Comparison of ENCODE assay signal across 15 cellular contexts in the genomic region with DNA sequence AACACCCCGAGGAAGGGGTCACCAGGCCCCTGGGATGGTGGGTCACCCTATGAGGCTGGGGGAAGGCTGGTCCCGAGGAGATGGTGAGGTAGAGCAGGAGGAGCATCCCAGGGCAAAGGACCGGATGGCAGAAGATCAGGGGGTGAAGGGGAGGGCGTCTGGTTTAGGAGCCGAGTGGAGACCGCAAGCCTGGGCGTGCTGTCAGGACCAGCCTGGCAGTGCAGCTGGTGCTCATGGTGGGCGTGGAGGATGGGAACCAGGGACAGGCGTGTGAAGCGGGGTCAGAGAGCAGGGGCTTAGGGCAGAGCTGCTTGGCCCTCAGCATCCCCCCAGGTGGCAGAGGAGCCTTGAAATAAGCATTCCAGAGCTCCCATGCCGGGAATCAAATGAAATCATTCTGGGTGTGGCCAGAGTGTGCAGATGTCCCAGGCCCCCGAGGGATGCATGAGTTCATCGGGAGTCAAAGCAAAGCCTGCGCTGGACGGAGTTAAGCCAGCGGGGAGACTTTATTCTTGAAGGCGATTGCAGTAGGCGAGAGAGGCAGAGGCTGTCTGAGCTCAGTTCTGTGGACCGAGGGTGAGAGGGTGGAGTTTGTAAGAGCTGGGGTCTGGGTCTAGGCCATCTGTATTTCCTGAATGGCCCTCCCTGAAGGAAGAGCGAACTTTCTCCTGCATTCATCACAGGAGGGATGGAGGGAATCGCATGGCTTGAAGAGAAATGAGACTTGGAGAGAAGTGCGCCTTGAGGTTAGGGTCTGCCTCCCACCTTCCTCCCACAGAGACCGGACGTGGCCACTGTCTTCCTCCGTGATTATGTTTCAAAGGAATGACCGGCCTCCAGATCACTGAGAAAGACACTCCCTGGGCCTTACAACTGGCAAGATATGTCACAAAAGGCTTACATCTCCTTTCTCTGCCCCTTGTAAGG. TPM values are rescaled to one million over a fixed set of nuclear protein-coding genes. Genes with fewer than 3 reads are reported as not detected.
DNase-seq lines count a peak whose midpoint lies in the region; ATAC-seq and TF ChIP-seq lines count a peak whose summit lies in the region.
"Had no signal": no experiment of that assay in that cellular context is flagged by ENCODE, and none has a peak within 500 bp of the region (broad histone marks: within the 10 kb centered on the region; RNA-seq: fewer than 3 reads in every experiment).

No MANE protein-coding gene starts in this region.

- H3K27me3 ChIP-seq in adipocyte (replicated peaks; ENCODE audit: control insufficient read depth, insufficient read depth, low read length): no peaks in the 10 kb centered on the region
- H3K27me3 ChIP-seq in heart left ventricle: peaks cover 0 to 17% (median 0%) of the 10 kb centered on the region in 9 donors
- no peaks in the 10 kb centered on the region for H3K27me3 ChIP-seq in testis
- H3K27me3 ChIP-seq: BLaER1 had no signal

- intact Hi-C loops in heart left ventricle (cut with DNase I): no loop called here
- intact Hi-C loops in posterior vena cava (cut with DNase I): loop anchor here in 1 of 2 donors (1.0 kb wide), 1 partner anchor 20 kb away; no protein-coding TSS in a partner anchor
- intact Hi-C loops in testis (cut with DNase I; ENCODE audit: low total_unique reads): no loop called here
- intact Hi-C loops in activated T-helper 1 cell treated with anti-CD3 and anti-CD28 coated beads, Interleukin-12 subunit alpha, Interleukin-12 subunit beta, Interleukin-2, Interleukin-4 antibody, amounts not matched to agents 30 ng/mL and 10 ng/mL and 1 ng/mL, durations not matched to agents 14 hours and 24 hours and 36 hours (cut with micrococcal nuclease): no loop called here

- H3K4me1 Mint-ChIP-seq in activated T-helper 1 cell treated with anti-CD3 and anti-CD28 coated beads, Interleukin-12 subunit alpha, Interleukin-12 subunit beta, Interleukin-2, Interleukin-4 antibody, amounts not matched to agents 30 ng/mL and 10 ng/mL and 1 ng/mL, durations not matched to agents 14 hours and 24 hours and 36 hours (ENCODE audit: low read depth): peaks cover 2% of the 10 kb centered on the region

- H3K36me3 ChIP-seq in adipocyte (ENCODE audit: control insufficient read depth, insufficient read depth, low read length, severe bottlenecking) (no peaks in the 10 kb centered on the region), heart left ventricle (no peaks in the 10 kb centered on the region), testis (ENCODE audit: low read depth, missing control alignments) (no peaks in the 10 kb centered on the region)
- H3K36me3 ChIP-seq: BLaER1, esophagus squamous epithelium had no signal

- no peak overlapping the region for H3K27ac Mint-ChIP-seq in activated T-helper 1 cell treated with anti-CD3 and anti-CD28 coated beads, Interleukin-12 subunit alpha, Interleukin-12 subunit beta, Interleukin-2, Interleukin-4 antibody, amounts not matched to agents 30 ng/mL and 10 ng/mL and 1 ng/mL, durations not matched to agents 14 hours and 24 hours and 36 hours
- H3K27ac Mint-ChIP-seq: IgD-negative memory B cell had no signal

- H3K9me3 ChIP-seq in adipocyte (ENCODE audit: control insufficient read depth, low read length): no peaks in the 10 kb centered on the region
- H3K9me3 ChIP-seq in heart left ventricle: no peaks in the 10 kb centered on the region
- H3K9me3 ChIP-seq in testis: no peaks in the 10 kb centered on the region
- H3K9me3 ChIP-seq: BLaER1, esophagus squamous epithelium had no signal

- WGBS in heart left ventricle, 4 donors: 60 to 69% (median 65%) methylated on average over 26 of the region's 26 CpGs
- 71 to 74% methylated on average over 26 of the region's 26 CpGs for WGBS in testis, 2 donors

- peak overlapping the region; percentile 53 for H3K9ac ChIP-seq in adipocyte (ENCODE audit: low read length)
- H3K9ac ChIP-seq: BLaER1 had no signal

- peak overlapping the region in 2 of 12 donors; percentile 27 to 41 for H3K27ac ChIP-seq in heart left ventricle
- no peak overlapping the region for H3K27ac ChIP-seq in testis
- H3K27ac ChIP-seq: BLaER1 had no signal

- H3K4me3 Mint-ChIP-seq in activated T-helper 1 cell treated with anti-CD3 and anti-CD28 coated beads, Interleukin-12 subunit alpha, Interleukin-12 subunit beta, Interleukin-2, Interleukin-4 antibody, amounts not matched to agents 30 ng/mL and 10 ng/mL and 1 ng/mL, durations not matched to agents 14 hours and 24 hours and 36 hours: no peak overlapping the region

- H3K4me3 ChIP-seq in adipocyte (ENCODE audit: low read length) (peak overlapping the region; percentile 44), heart left ventricle (no peak overlapping the region), testis (no peak overlapping the region)
- H3K4me3 ChIP-seq: BLaER1, esophagus squamous epithelium had no signal

- peak; percentile 69 to 96 (median 90) for ATAC-seq in heart left ventricle
- ATAC-seq: activated naive CD4-positive, alpha-beta T cell treated with anti-CD3 and anti-CD28 coated beads, Interleukin-2, amount 50 U/mL, for 72 hours had no signal

- H3K4me1 ChIP-seq in adipocyte (ENCODE audit: control insufficient read depth, insufficient read depth, low read length) (peaks cover 24% of the 10 kb centered on the region), heart left ventricle (peaks cover 0 to 12% (median 0%) of the 10 kb centered on the region in 12 donors), testis (no peaks in the 10 kb centered on the region)

- no peaks in the 10 kb centered on the region for H3K9me3 Mint-ChIP-seq in activated T-helper 1 cell treated with anti-CD3 and anti-CD28 coated beads, Interleukin-12 subunit alpha, Interleukin-12 subunit beta, Interleukin-2, Interleukin-4 antibody, amounts not matched to agents 30 ng/mL and 10 ng/mL and 1 ng/mL, durations not matched to agents 14 hours and 24 hours and 36 hours
- H3K9me3 Mint-ChIP-seq: activated naive CD4-positive, alpha-beta T cell treated with anti-CD3 and anti-CD28 coated beads, Interleukin-2, amount 50 U/mL, for 72 hours; IgD-negative memory B cell had no signal

- TF ChIP-seq POLR2A in heart left ventricle (IDR thresholded peaks at IDR 0.05): no peak
- no peak for TF ChIP-seq POLR2A in testis (IDR thresholded peaks at IDR 0.05)

- TF ChIP-seq CTCF in heart left ventricle (IDR thresholded peaks at IDR 0.05): no peak
- no peak for TF ChIP-seq CTCF in testis (IDR thresholded peaks at IDR 0.05)

- DNase-seq in DMS 273 (lab: John Stamatoyannopoulos, UW; ENCODE audit: unreplicated experiment): peak; percentile 88
- DNase-seq in adipocyte (ENCODE audit: low read depth): peak; percentile 22
- DNase-seq in heart left ventricle: peak; percentile 46 to 88 (median 74)
- DNase-seq in posterior vena cava (ENCODE audit: low spot score): peak; percentile 88
- DNase-seq in testis: no peak
- DNase-seq in midbrain (lab: John Stamatoyannopoulos, UW): no peak
- no peak for DNase-seq in activated T-helper 1 cell treated with anti-CD3 and anti-CD28 coated beads, Interleukin-12 subunit alpha, Interleukin-12 subunit beta, Interleukin-2, Interleukin-4 antibody, amounts not matched to agents 30 ng/mL and 10 ng/mL and 1 ng/mL, durations not matched to agents 14 hours and 24 hours and 36 hours (ENCODE audit: low spot score)
- DNase-seq in activated CD8-positive, alpha-beta memory T cell treated with anti-CD3 and anti-CD28 coated beads, Interleukin-2, amount 50 U/mL, for 48 hours: no peak
- DNase-seq: esophagus squamous epithelium; NCI-H1436; NCI-H774; stimulated activated CD4-positive, alpha-beta T cell treated with anti-CD3 and anti-CD28 coated beads, Interleukin-15, amount 100 ng/mL, for 24 hours had no signal

- H3K27me3 Mint-ChIP-seq in activated T-helper 1 cell treated with anti-CD3 and anti-CD28 coated beads, Interleukin-12 subunit alpha, Interleukin-12 subunit beta, Interleukin-2, Interleukin-4 antibody, amounts not matched to agents 30 ng/mL and 10 ng/mL and 1 ng/mL, durations not matched to agents 14 hours and 24 hours and 36 hours (ENCODE audit: insufficient read depth): peaks cover 7% of the 10 kb centered on the region

- no peaks in the 10 kb centered on the region for H3K36me3 Mint-ChIP-seq in activated T-helper 1 cell treated with anti-CD3 and anti-CD28 coated beads, Interleukin-12 subunit alpha, Interleukin-12 subunit beta, Interleukin-2, Interleukin-4 antibody, amounts not matched to agents 30 ng/mL and 10 ng/mL and 1 ng/mL, durations not matched to agents 14 hours and 24 hours and 36 hours (ENCODE audit: low read depth)
- H3K36me3 Mint-ChIP-seq: activated naive CD4-positive, alpha-beta T cell treated with anti-CD3 and anti-CD28 coated beads, Interleukin-2, amount 50 U/mL, for 72 hours; IgD-negative memory B cell had no signal

RNA-seq across cellular contexts. Expression of a gene that starts 33.2 kb away (rescaled TPM):
- total RNA-seq in heart left ventricle (10 to 100 TPM; 15.8 to 93.0 (median 38.8) TPM), posterior vena cava (10 to 100 TPM; 41.6 to 42.1 TPM), testis (10 to 100 TPM; 15.4 to 20.3 TPM)
- polyA plus RNA-seq in heart left ventricle (10 to 100 TPM in 1 of 2 donors, 1 to 10 TPM in 1; 7.7 to 11.3 TPM), testis (ENCODE audit: insufficient read depth, low read depth, low replicate concordance) (16.7 TPM)
- 57.3 and 63.6 TPM in 2 replicates for total RNA-seq in activated T-helper 1 cell treated with anti-CD3 and anti-CD28 coated beads, Interleukin-12 subunit alpha, Interleukin-12 subunit beta, Interleukin-2, Interleukin-4 antibody, amounts not matched to agents 30 ng/mL and 10 ng/mL and 1 ng/mL, durations not matched to agents 14 hours and 24 hours and 36 hours

Comparison
In these comparisons a context has a peak if more than half of its experiments do, and no peak if none do; other contexts are left out.
1. DNase-seq: peak in DMS 273 (single experiment), adipocyte (single experiment), heart left ventricle (5 of 5) and posterior vena cava (single experiment); none in testis (single experiment), midbrain (single experiment), activated T-helper 1 cell treated with anti-CD3 and anti-CD28 coated beads, Interleukin-12 subunit alpha, Interleukin-12 subunit beta, Interleukin-2, Interleukin-4 antibody, amounts not matched to agents 30 ng/mL and 10 ng/mL and 1 ng/mL, durations not matched to agents 14 hours and 24 hours and 36 hours (single experiment) and activated CD8-positive, alpha-beta memory T cell treated with anti-CD3 and anti-CD28 coated beads, Interleukin-2, amount 50 U/mL, for 48 hours (single experiment).